In genomic region chr6:30572078-30572605, GRCh38 we compare ENCODE assay signal across 8 cellular contexts. TPM values are rescaled to one million over a fixed set of nuclear protein-coding genes. Genes with fewer than 3 reads are reported as not detected.
DNase-seq lines count a peak whose midpoint lies in the region; TF ChIP-seq lines count a peak whose summit lies in the region.

No MANE protein-coding gene starts in this region.

- TF ChIP-seq POLR2A in spleen (IDR thresholded peaks at IDR 0.05): no peak

- 4 to 15% (median 9%) methylated on average over 2 of the region's 2 CpGs for WGBS in spleen, 5 donors

- no peaks in the 10 kb centered on the region for H3K9me3 Mint-ChIP-seq in activated T-helper 1 cell treated with anti-CD3 and anti-CD28 coated beads, Interleukin-12 subunit alpha, Interleukin-12 subunit beta, Interleukin-2, Interleukin-4 antibody, amounts not matched to agents 30 ng/mL and 10 ng/mL and 1 ng/mL, durations not matched to agents 14 hours and 24 hours and 36 hours

- H3K36me3 Mint-ChIP-seq in activated T-helper 1 cell treated with anti-CD3 and anti-CD28 coated beads, Interleukin-12 subunit alpha, Interleukin-12 subunit beta, Interleukin-2, Interleukin-4 antibody, amounts not matched to agents 30 ng/mL and 10 ng/mL and 1 ng/mL, durations not matched to agents 14 hours and 24 hours and 36 hours (ENCODE audit: low read depth): peaks cover 25% of the 10 kb centered on the region

- peak overlapping the region in 7 of 8 donors; percentile 84 to 96 (median 91) for H3K27ac ChIP-seq in spleen

- H3K27ac Mint-ChIP-seq in activated T-helper 1 cell treated with anti-CD3 and anti-CD28 coated beads, Interleukin-12 subunit alpha, Interleukin-12 subunit beta, Interleukin-2, Interleukin-4 antibody, amounts not matched to agents 30 ng/mL and 10 ng/mL and 1 ng/mL, durations not matched to agents 14 hours and 24 hours and 36 hours: peak overlapping the region; percentile 98

- H3K4me3 ChIP-seq in HFF-Myc (replicated peaks; ENCODE audit: low read depth, low read length): peak overlapping the region; percentile 68
- H3K4me3 ChIP-seq in iPS-11a (ENCODE audit: low read depth, low read length): peak overlapping the region; percentile 96
- H3K4me3 ChIP-seq in spleen: peak overlapping the region; percentile 65 to 94 (median 83)

- no peaks in the 10 kb centered on the region for H3K27me3 ChIP-seq in spleen (replicated peaks in 1 of 7)

- POLR2A ChIA-PET in GM10248 (lab: Yijun Ruan, JAX): no interaction called here

- peaks cover 28 to 68% (median 51%) of the 10 kb centered on the region in 6 donors for H3K4me1 ChIP-seq in spleen

- no peaks in the 10 kb centered on the region for H3K9me3 ChIP-seq in spleen

- peak overlapping the region; percentile 98 for H3K4me3 Mint-ChIP-seq in activated T-helper 1 cell treated with anti-CD3 and anti-CD28 coated beads, Interleukin-12 subunit alpha, Interleukin-12 subunit beta, Interleukin-2, Interleukin-4 antibody, amounts not matched to agents 30 ng/mL and 10 ng/mL and 1 ng/mL, durations not matched to agents 14 hours and 24 hours and 36 hours

- peaks cover 0 to 32% (median 7%) of the 10 kb centered on the region in 6 donors for H3K36me3 ChIP-seq in spleen

- intact Hi-C loops in activated T-helper 1 cell treated with anti-CD3 and anti-CD28 coated beads, Interleukin-12 subunit alpha, Interleukin-12 subunit beta, Interleukin-2, Interleukin-4 antibody, amounts not matched to agents 30 ng/mL and 10 ng/mL and 1 ng/mL, durations not matched to agents 14 hours and 24 hours and 36 hours (cut with micrococcal nuclease): no loop called here
- intact Hi-C loops in spleen (cut with DNase I; ENCODE audit: low total_unique reads): no loop called here

- CTCF ChIA-PET in GM10248 (lab: Yijun Ruan, JAX): interaction anchor here (1.0 kb wide), 1 partner anchor 25 kb away, joined by 4 read pairs; no protein-coding TSS in a partner anchor

- TF ChIP-seq CTCF in HFF-Myc (IDR thresholded peaks at IDR 0.05; ENCODE audit: low read depth, low read length, missing control alignments): no peak
- TF ChIP-seq CTCF in spleen (IDR thresholded peaks at IDR 0.05 in 8 of 11, conservative IDR thresholded peaks at IDR 0.05 in 3 of 11): no peak
- TF ChIP-seq CTCF in GM10266 (IDR thresholded peaks at IDR 0.05; ENCODE audit: control insufficient read depth, insufficient read depth, low read depth, missing control alignments): no peak
- no peak for TF ChIP-seq CTCF in GM10248 (IDR thresholded peaks at IDR 0.05; ENCODE audit: control extremely low read depth, extremely low read depth, low read depth, missing control alignments)

- no peaks in the 10 kb centered on the region for H3K27me3 Mint-ChIP-seq in activated T-helper 1 cell treated with anti-CD3 and anti-CD28 coated beads, Interleukin-12 subunit alpha, Interleukin-12 subunit beta, Interleukin-2, Interleukin-4 antibody, amounts not matched to agents 30 ng/mL and 10 ng/mL and 1 ng/mL, durations not matched to agents 14 hours and 24 hours and 36 hours (ENCODE audit: insufficient read depth)

- DNase-seq in HFF-Myc (ENCODE audit: extremely low read depth, low read depth): no peak
- DNase-seq in activated T-helper 1 cell treated with anti-CD3 and anti-CD28 coated beads, Interleukin-12 subunit alpha, Interleukin-12 subunit beta, Interleukin-2, Interleukin-4 antibody, amounts not matched to agents 30 ng/mL and 10 ng/mL and 1 ng/mL, durations not matched to agents 14 hours and 24 hours and 36 hours (ENCODE audit: low spot score): no peak
- DNase-seq in spleen: no peak
- DNase-seq in RPMI8226: no peak
- DNase-seq in GM10266 (ENCODE audit: extremely low spot score): no peak
- DNase-seq in GM10248 (ENCODE audit: extremely low spot score): no peak
- no peak for DNase-seq in DMS114 treated with DMSO at 0.1 percent for 48 hours (lab: John Stamatoyannopoulos, UW; ENCODE audit: unreplicated experiment)

- peaks cover 70% of the 10 kb centered on the region for H3K4me1 Mint-ChIP-seq in activated T-helper 1 cell treated with anti-CD3 and anti-CD28 coated beads, Interleukin-12 subunit alpha, Interleukin-12 subunit beta, Interleukin-2, Interleukin-4 antibody, amounts not matched to agents 30 ng/mL and 10 ng/mL and 1 ng/mL, durations not matched to agents 14 hours and 24 hours and 36 hours (ENCODE audit: low read depth)

RNA-seq across cellular contexts. Expression of gene ABCF1, which starts 0.9 kb away (rescaled TPM):
- 115 and 120 TPM in 2 replicates for total RNA-seq in activated T-helper 1 cell treated with anti-CD3 and anti-CD28 coated beads, Interleukin-12 subunit alpha, Interleukin-12 subunit beta, Interleukin-2, Interleukin-4 antibody, amounts not matched to agents 30 ng/mL and 10 ng/mL and 1 ng/mL, durations not matched to agents 14 hours and 24 hours and 36 hours
- 10 to 100 TPM; 30.7 to 53.5 (median 34.5) TPM for total RNA-seq in spleen
- 10 to 100 TPM; 12.8 to 27.7 (median 14.5) TPM for polyA plus RNA-seq in spleen

RNA-seq across cellular contexts. Expression of gene PRR3, which starts 15.0 kb away (rescaled TPM):
- total RNA-seq in activated T-helper 1 cell treated with anti-CD3 and anti-CD28 coated beads, Interleukin-12 subunit alpha, Interleukin-12 subunit beta, Interleukin-2, Interleukin-4 antibody, amounts not matched to agents 30 ng/mL and 10 ng/mL and 1 ng/mL, durations not matched to agents 14 hours and 24 hours and 36 hours: 41.6 and 42.1 TPM in 2 replicates
- 10 to 100 TPM in 6 of 7 donors, 1 to 10 TPM in 1; 8.1 to 19.6 (median 12.9) TPM for total RNA-seq in spleen
- 10 to 100 TPM; 11.5 to 15.6 (median 12.9) TPM for polyA plus RNA-seq in spleen

RNA-seq across cellular contexts. Expression of gene GNL1, which starts 15.9 kb away (rescaled TPM):
- 86.3 and 92.4 TPM in 2 replicates for total RNA-seq in activated T-helper 1 cell treated with anti-CD3 and anti-CD28 coated beads, Interleukin-12 subunit alpha, Interleukin-12 subunit beta, Interleukin-2, Interleukin-4 antibody, amounts not matched to agents 30 ng/mL and 10 ng/mL and 1 ng/mL, durations not matched to agents 14 hours and 24 hours and 36 hours
- total RNA-seq in spleen: 10 to 100 TPM; 28.0 to 84.6 (median 56.7) TPM
- 10 to 100 TPM; 40.3 to 55.6 (median 45.6) TPM for polyA plus RNA-seq in spleen

RNA-seq across cellular contexts. Expression of gene PPP1R10, which starts 44.9 kb away (rescaled TPM):
- 124 and 126 TPM in 2 replicates for total RNA-seq in activated T-helper 1 cell treated with anti-CD3 and anti-CD28 coated beads, Interleukin-12 subunit alpha, Interleukin-12 subunit beta, Interleukin-2, Interleukin-4 antibody, amounts not matched to agents 30 ng/mL and 10 ng/mL and 1 ng/mL, durations not matched to agents 14 hours and 24 hours and 36 hours
- total RNA-seq in spleen: 10 to 100 TPM; 53.5 to 86.2 (median 75.9) TPM
- polyA plus RNA-seq in spleen: 10 to 100 TPM; 13.5 to 24.6 (median 13.6) TPM

RNA-seq across cellular contexts. Expression of gene MRPS18B, which starts 45.5 kb away (rescaled TPM):
- 75.5 and 77.7 TPM in 2 replicates for total RNA-seq in activated T-helper 1 cell treated with anti-CD3 and anti-CD28 coated beads, Interleukin-12 subunit alpha, Interleukin-12 subunit beta, Interleukin-2, Interleukin-4 antibody, amounts not matched to agents 30 ng/mL and 10 ng/mL and 1 ng/mL, durations not matched to agents 14 hours and 24 hours and 36 hours
- 10 to 100 TPM; 41.2 to 63.4 (median 45.3) TPM for total RNA-seq in spleen
- 10 to 100 TPM; 48.8 to 74.0 (median 73.0) TPM for polyA plus RNA-seq in spleen
